Comparison of ENCODE assay signal across 31 cellular contexts in genomic region chr2:185796758-185797157, GRCh38.
DNase-seq lines count a peak whose midpoint lies in the region; ATAC-seq and TF ChIP-seq lines count a peak whose summit lies in the region.
"Had no signal": no experiment of that assay in that cellular context is flagged by ENCODE, and none has a peak within 500 bp of the region (broad histone marks: within the 10 kb centered on the region; RNA-seq: fewer than 3 reads in every experiment).

No MANE protein-coding gene starts in this region.

- no peaks in the 10 kb centered on the region for H3K4me1 Mint-ChIP-seq in stimulated activated effector memory CD8-positive, alpha-beta T cell treated with anti-CD3 and anti-CD28 coated beads, Interleukin-12 subunit alpha, Interleukin-12 subunit beta, amount 100 ng/mL, for 72 hours
- H3K4me1 Mint-ChIP-seq: CD14-positive monocyte, immature natural killer cell, WTC11 had no signal

- peak; percentile 53 for ATAC-seq in GM18870 (IDR thresholded peaks at IDR 0.05; ENCODE audit: unreplicated experiment)
- ATAC-seq in HG02610 (IDR thresholded peaks at IDR 0.05; ENCODE audit: unreplicated experiment): peak; percentile 72
- ATAC-seq in HG03520 (IDR thresholded peaks at IDR 0.05; ENCODE audit: unreplicated experiment): peak; percentile 48
- ATAC-seq in stimulated activated effector memory CD8-positive, alpha-beta T cell treated with anti-CD3 and anti-CD28 coated beads, Interleukin-12 subunit alpha, Interleukin-12 subunit beta, amount 100 ng/mL, for 72 hours: no peak
- ATAC-seq: effector memory CD8-positive, alpha-beta T cell; left cardiac atrium; natural killer cell treated with Interleukin-12 subunit alpha and Interleukin-12 subunit beta and Interleukin-15 and Interleukin-18, amount 100 ng/mL, for 72 hours; psoas muscle; sciatic nerve; WTC11 had no signal

- no peak overlapping the region for H3K4me3 Mint-ChIP-seq in stimulated activated effector memory CD8-positive, alpha-beta T cell treated with anti-CD3 and anti-CD28 coated beads, Interleukin-12 subunit alpha, Interleukin-12 subunit beta, amount 100 ng/mL, for 72 hours
- H3K4me3 Mint-ChIP-seq: CD14-positive monocyte; effector memory CD8-positive, alpha-beta T cell; immature natural killer cell; natural killer cell treated with Interleukin-12 subunit alpha and Interleukin-12 subunit beta and Interleukin-15 and Interleukin-18, amount 100 ng/mL, for 72 hours; WTC11 had no signal

- no peak for TF ChIP-seq CTCF in GM12865 (IDR thresholded peaks at IDR 0.05; ENCODE audit: insufficient read depth, low read depth, low read length, missing control alignments)

- DNase-seq in GM12865 (ENCODE audit: low read depth) (peak; percentile 31), NCI-H82 treated with DMSO at 0.1 percent for 48 hours (lab: John Stamatoyannopoulos, UW; ENCODE audit: unreplicated experiment) (no peak), NK-92 (lab: John Stamatoyannopoulos, UW; ENCODE audit: unreplicated experiment) (no peak)
- no peak for DNase-seq in effector CD4-positive, alpha-beta T cell
- no peak for DNase-seq in stimulated activated effector memory CD8-positive, alpha-beta T cell treated with anti-CD3 and anti-CD28 coated beads, Interleukin-12 subunit alpha, Interleukin-12 subunit beta, amount 100 ng/mL, for 72 hours (ENCODE audit: low spot score in 2 of 2)
- DNase-seq: activated CD4-positive, alpha-beta T cell treated with anti-CD3 and anti-CD28 coated beads, Interleukin-2, amount 50 U/mL, for 1 hour; activated gamma-delta T cell treated with Interleukin-2 at 50 U/mL for 16 hours; activated T-cell treated with anti-CD3 and anti-CD28 coated beads, Interleukin-2, amount 50 U/mL, for 1 hour; central memory CD4-positive, alpha-beta T cell; cortex of kidney; DND-41; effector memory CD8-positive, alpha-beta T cell; GF-D8; H7; immature natural killer cell; left cardiac atrium; NCI-H2029; NCI-H524 treated with DMSO at 0.1 percent for 48 hours; occipital lobe; Peyer's patch; psoas muscle; SHP77 treated with DMSO at 0.1 percent for 48 hours; T1000 had no signal

- H3K36me3 Mint-ChIP-seq in stimulated activated effector memory CD8-positive, alpha-beta T cell treated with anti-CD3 and anti-CD28 coated beads, Interleukin-12 subunit alpha, Interleukin-12 subunit beta, amount 100 ng/mL, for 72 hours: no peaks in the 10 kb centered on the region
- H3K36me3 Mint-ChIP-seq: CD14-positive monocyte, immature natural killer cell, WTC11 had no signal

- no peak overlapping the region for H3K27ac Mint-ChIP-seq in stimulated activated effector memory CD8-positive, alpha-beta T cell treated with anti-CD3 and anti-CD28 coated beads, Interleukin-12 subunit alpha, Interleukin-12 subunit beta, amount 100 ng/mL, for 72 hours
- H3K27ac Mint-ChIP-seq: CD14-positive monocyte; effector memory CD8-positive, alpha-beta T cell; immature natural killer cell; natural killer cell treated with Interleukin-12 subunit alpha and Interleukin-12 subunit beta and Interleukin-15 and Interleukin-18, amount 100 ng/mL, for 72 hours; WTC11 had no signal

- peaks cover 3% of the 10 kb centered on the region for H3K9me3 Mint-ChIP-seq in stimulated activated effector memory CD8-positive, alpha-beta T cell treated with anti-CD3 and anti-CD28 coated beads, Interleukin-12 subunit alpha, Interleukin-12 subunit beta, amount 100 ng/mL, for 72 hours

- H3K4me3 ChIP-seq in GM12865 (ENCODE audit: low read depth, low read length): no peak overlapping the region
- H3K4me3 ChIP-seq: Peyer's patch, psoas muscle, tibial nerve had no signal
